14 cellular contexts compared by ENCODE assay signal in genomic region chr10:103850572-103850895, GRCh38. TPM values are rescaled to one million over a fixed set of nuclear protein-coding genes. Genes with fewer than 3 reads are reported as not detected.
DNase-seq lines count a peak whose midpoint lies in the region; FAIRE-seq and TF ChIP-seq lines count a peak whose summit lies in the region.
"Had no signal": no experiment of that assay in that cellular context is flagged by ENCODE, and none has a peak within 500 bp of the region (broad histone marks: within the 10 kb centered on the region; RNA-seq: fewer than 3 reads in every experiment).

No MANE protein-coding gene starts in this region.

- TF ChIP-seq CTCF in breast epithelium (IDR thresholded peaks at IDR 0.05), result no peak
- TF ChIP-seq CTCF in keratinocyte (optimal IDR thresholded peaks at IDR 0.05 in 1 of 3, IDR thresholded peaks at IDR 0.05 in 1 of 3, conservative IDR thresholded peaks at IDR 0.05 in 1 of 3; ENCODE audit: extremely low read depth in 1 of 3, insufficient read depth in 2 of 3, low read length in 3 of 3), result no peak
- TF ChIP-seq CTCF in smooth muscle cell (IDR thresholded peaks at IDR 0.05; ENCODE audit: borderline replicate concordance, insufficient read depth, poor library complexity, severe bottlenecking), result no peak
- TF ChIP-seq CTCF in D721Med (IDR thresholded peaks at IDR 0.05; ENCODE audit: insufficient read depth, missing control alignments), result no peak

- peak overlapping the region; percentile 61; the same call in 1 of the 2 replicates for H2AFZ ChIP-seq in GM23248
- no peak overlapping the region for H2AFZ ChIP-seq in keratinocyte (ENCODE audit: control insufficient read depth, low read length)
- no peak overlapping the region for H2AFZ ChIP-seq in smooth muscle cell (ENCODE audit: low read depth)

- dilution Hi-C loops in keratinocyte (cut with MboI; ENCODE audit: extremely low pct_ligation_motif_present, low sequenced_read_pairs), result no loop called here

- H3K4me1 ChIP-seq in GM23248 (ENCODE audit: insufficient read depth), result peaks cover 54% of the 10 kb centered on the region
- H3K4me1 ChIP-seq in breast epithelium, result peaks cover 4 to 17% of the 10 kb centered on the region in 2 donors
- H3K4me1 ChIP-seq in keratinocyte (ENCODE audit: control insufficient read depth, extremely low read depth, insufficient read depth, low read length), result peaks cover 66% of the 10 kb centered on the region
- H3K4me1 ChIP-seq in smooth muscle cell (ENCODE audit: low read depth), result peaks cover 20% of the 10 kb centered on the region

- H3K9me3 ChIP-seq in GM23248 (ENCODE audit: low read depth), result no peaks in the 10 kb centered on the region
- H3K9me3 ChIP-seq in breast epithelium, result no peaks in the 10 kb centered on the region
- H3K9me3 ChIP-seq in keratinocyte (ENCODE audit: control insufficient read depth, low read depth, low read length), result no peaks in the 10 kb centered on the region
- H3K9me3 ChIP-seq in smooth muscle cell (replicated peaks; ENCODE audit: low read depth), result no peaks in the 10 kb centered on the region

- WGBS in GM23248 (ENCODE audit: low coverage in 1 of 2, low lambda C conversion rate in 2 of 2, missing lambda C conversion rate in 2 of 2), 2 experiments, result 15 to 27% methylated on average over 3 of the region's 3 CpGs
- 58% methylated on average over 3 of the region's 3 CpGs for WGBS in smooth muscle cell (ENCODE audit: low lambda C conversion rate)

- H3K9me1 ChIP-seq in keratinocyte (ENCODE audit: control insufficient read depth, extremely low read depth, insufficient read depth, low read length), result peaks cover 8% of the 10 kb centered on the region

- H3K9ac ChIP-seq in GM23248 (peak overlapping the region; percentile 89), keratinocyte (ENCODE audit: control insufficient read depth, extremely low read depth, insufficient read depth, low read length) (peak overlapping the region; percentile 89), smooth muscle cell (ENCODE audit: low read depth) (peak overlapping the region; percentile 48)

- H3K4me2 ChIP-seq in GM23248 (ENCODE audit: unreplicated experiment), result peak overlapping the region; percentile 84
- peak overlapping the region; percentile 99 for H3K4me2 ChIP-seq in keratinocyte (ENCODE audit: control insufficient read depth, extremely low read depth, insufficient read depth, low read depth, low read length)
- H3K4me2 ChIP-seq in smooth muscle cell, result peak overlapping the region; percentile 95

- no peaks in the 10 kb centered on the region for H3K9me2 ChIP-seq in GM23248 (ENCODE audit: insufficient read depth)

- DNase-seq in GM23248 (no peak), breast epithelium (ENCODE audit: low spot score in 2 of 2) (no peak), keratinocyte (ENCODE audit: low read depth, low spot score) (no peak), smooth muscle cell (lab: John Stamatoyannopoulos, UW; ENCODE audit: unreplicated experiment) (no peak), HuH-7.5 (ENCODE audit: low spot score) (no peak), D721Med (ENCODE audit: insufficient read length, low spot score) (no peak), RPMI8226 (no peak), H4 (ENCODE audit: low spot score) (no peak)
- DNase-seq: caudate nucleus; CD4-positive, CD25-positive, alpha-beta regulatory T cell; NCI-H1092; NCI-H526 had no signal

- H3F3A ChIP-seq in GM23248 (ENCODE audit: insufficient read depth) (peaks cover 56% of the 10 kb centered on the region), smooth muscle cell (ENCODE audit: low read depth) (peaks cover 23% of the 10 kb centered on the region)

- H3K27me3 ChIP-seq in GM23248 (replicated peaks; ENCODE audit: insufficient read depth) (no peaks in the 10 kb centered on the region), breast epithelium (no peaks in the 10 kb centered on the region), keratinocyte (ENCODE audit: control insufficient read depth, extremely low read depth, insufficient read depth, low read length) (no peaks in the 10 kb centered on the region), smooth muscle cell (ENCODE audit: low read depth) (no peaks in the 10 kb centered on the region)

- H3K27ac ChIP-seq in GM23248 (peak overlapping the region; percentile 99), breast epithelium (peak overlapping the region; percentile 57 to 74), keratinocyte (ENCODE audit: control insufficient read depth, insufficient read depth, low read length) (peak overlapping the region; percentile 76), smooth muscle cell (ENCODE audit: low read depth) (peak overlapping the region; percentile 87)
- H3K27ac ChIP-seq: SK-N-MC had no signal

- H3K4me3 ChIP-seq in GM23248, result peak overlapping the region; percentile 65
- no peak overlapping the region for H3K4me3 ChIP-seq in breast epithelium
- peak overlapping the region in 2 of 3 experiments; percentile 9 to 13 for H3K4me3 ChIP-seq in keratinocyte (ENCODE audit: control insufficient read depth in 2 of 3, extremely low read depth in 1 of 3, insufficient read depth in 2 of 3, low read depth in 1 of 3, low read length in 3 of 3)
- no peak overlapping the region for H3K4me3 ChIP-seq in smooth muscle cell
- H3K4me3 ChIP-seq: lung, SK-N-MC had no signal

- FAIRE-seq in keratinocyte (lab: Jason Lieb, UNC), result no peak
- FAIRE-seq in D721Med (lab: Jason Lieb, UNC), result no peak

- H4K20me1 ChIP-seq in GM23248 (ENCODE audit: insufficient read depth), result no peaks in the 10 kb centered on the region
- H4K20me1 ChIP-seq in keratinocyte (ENCODE audit: control insufficient read depth, extremely low read depth, insufficient read depth, low read length), result peaks cover 6% of the 10 kb centered on the region
- H4K20me1 ChIP-seq in smooth muscle cell (ENCODE audit: low read depth), result peaks cover 86% of the 10 kb centered on the region

- peaks cover 46% of the 10 kb centered on the region for H3K79me2 ChIP-seq in GM23248 (ENCODE audit: insufficient read depth)
- peaks cover 95% of the 10 kb centered on the region for H3K79me2 ChIP-seq in keratinocyte (ENCODE audit: control insufficient read depth, insufficient read depth, low read length)
- H3K79me2 ChIP-seq in smooth muscle cell (ENCODE audit: low read depth), result peaks cover 90% of the 10 kb centered on the region

- no peaks in the 10 kb centered on the region for H3K36me3 ChIP-seq in GM23248 (ENCODE audit: low read depth)
- H3K36me3 ChIP-seq in breast epithelium, result no peaks in the 10 kb centered on the region
- H3K36me3 ChIP-seq in keratinocyte (ENCODE audit: control insufficient read depth in 2 of 2, extremely low read depth in 1 of 2, insufficient read depth in 2 of 2, low read length in 2 of 2), result peaks cover 20 to 60% of the 10 kb centered on the region in 2 experiments
- H3K36me3 ChIP-seq in smooth muscle cell (ENCODE audit: low read depth), result no peaks in the 10 kb centered on the region

- intact Hi-C loops in breast epithelium (cut with DNase I; ENCODE audit: low total_unique reads), result no loop called here

- in situ Hi-C loops in GM23248 (cut with MboI), result no loop called here

- no peak for TF ChIP-seq POLR2A in breast epithelium (IDR thresholded peaks at IDR 0.05)

RNA-seq across cellular contexts. Expression of gene SH3PXD2A, which starts 4.8 kb away (rescaled TPM):
- 58.0 and 64.0 TPM in 2 replicates for total RNA-seq in GM23248 (2014; rRNA removed; shearing (Covaris generic))
- polyA plus RNA-seq in GM23248 (2016; fragmentation: Nextera tagmentation; extraction: Ambion mirVana) (31.4 and 34.0 TPM in 2 replicates), keratinocyte (31.0 to 56.6 TPM (median 33.9 TPM) in 3 replicates), smooth muscle cell (30.1 and 33.4 TPM in 2 replicates)
- total RNA-seq in breast epithelium (10 to 100 TPM; 14.3 to 30.5 (median 14.7) TPM), smooth muscle cell (37.6 and 37.9 TPM in 2 replicates)
- polyA plus RNA-seq in keratinocyte (2011; ENCODE audit: low read depth), result 22.4 TPM
- polyA plus RNA-seq in keratinocyte (2011; cell fraction: cytosol; rRNA removed), result 32.2 and 35.6 TPM in 2 replicates
- 116 and 136 TPM in 2 replicates for polyA plus RNA-seq in keratinocyte (2011; cell fraction: nucleus; rRNA removed)
- 46.1 and 73.7 TPM in 2 replicates for polyA plus RNA-seq in keratinocyte (2012; ENCODE audit: low replicate concordance)
- 46.4 to 127 TPM (median 59.1 TPM) in 3 replicates for polyA minus RNA-seq in keratinocyte
- polyA minus RNA-seq in keratinocyte (2011; cell fraction: cytosol; rRNA and poly(A)+ RNA removed), result 63.7 TPM
- 88.9 and 140 TPM in 2 replicates for polyA minus RNA-seq in keratinocyte (2011; cell fraction: nucleus; rRNA and poly(A)+ RNA removed)
- total RNA-seq in H4 (2014; rRNA removed; shearing (Covaris generic)), result 1.2 and 1.7 TPM in 2 replicates

Comparison
In these comparisons a context has a peak if more than half of its experiments do, and no peak if none do; other contexts are left out.
1. H3K4me3 ChIP-seq: peak in GM23248 (single experiment) and keratinocyte (2 of 3); none in breast epithelium (0 of 3) and smooth muscle cell (single experiment).
2. Peak in every context shown above with its lines, with median percentiles within 50 percentile points of each other: H3K27ac ChIP-seq, H3K4me2 ChIP-seq and H3K9ac ChIP-seq.